In the genomic region with DNA sequence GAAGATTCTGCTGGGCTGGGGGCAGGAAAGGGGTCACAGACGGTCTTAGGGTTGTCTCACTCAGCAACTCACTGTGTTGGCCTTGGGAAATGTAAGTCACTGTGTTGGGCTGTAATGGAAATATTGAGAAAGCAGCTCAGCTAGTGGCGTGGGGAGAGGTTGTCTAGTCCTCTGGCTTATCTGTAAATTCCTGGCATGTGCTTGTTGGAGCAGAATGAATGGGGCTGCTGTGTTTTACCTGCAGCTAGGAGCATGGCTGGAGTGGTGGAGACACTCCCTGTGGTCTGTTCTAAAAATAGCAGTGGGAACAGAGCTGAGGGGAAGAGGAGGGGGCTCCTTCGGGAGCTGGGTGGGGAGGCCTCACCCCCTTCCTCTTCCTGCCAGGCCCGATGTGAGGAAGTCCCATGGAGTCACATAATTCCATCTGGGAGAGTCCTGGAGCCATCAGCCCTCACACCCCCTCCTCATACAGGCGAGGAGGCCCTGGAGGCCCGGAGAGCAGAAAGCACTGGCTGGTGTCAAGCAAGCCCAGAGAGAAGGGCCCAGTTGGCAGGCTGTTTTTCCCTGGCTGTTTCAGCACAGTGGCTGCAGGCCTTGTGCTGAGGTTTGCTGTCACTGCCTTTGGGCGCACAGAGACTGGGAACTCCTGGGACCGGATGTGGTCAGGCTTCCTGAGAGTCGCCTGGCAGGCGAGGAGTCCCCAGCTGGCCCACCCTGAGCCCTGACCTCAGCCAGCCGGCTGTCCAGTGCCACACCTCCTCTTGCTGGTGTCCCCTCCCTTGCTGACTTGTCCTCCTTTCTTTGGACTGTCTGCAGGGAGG, we compare ENCODE assay signal across 8 cellular contexts.
A peak's percentile ranks its signal among the peaks of the same experiment; 100 is the strongest.
DNase-seq lines count a peak whose midpoint lies in the region; ATAC-seq and TF ChIP-seq lines count a peak whose summit lies in the region.

No MANE protein-coding gene starts in this region.

- H3K27ac ChIP-seq in neural progenitor cell, result no peak overlapping the region
- H3K27ac ChIP-seq in aorta (ENCODE audit: low read depth in 1 of 2, low read length in 2 of 2), result peak overlapping the region; percentile 34 to 47

- peak in 45 of 76 experiments; percentile 7 to 76 (median 32) for DNase-seq in HUDEP-2 (lab: John Stamatoyannopoulos, UW; ENCODE audit: unreplicated experiment in 76 of 76)
- peak; percentile 28 to 41 for DNase-seq in activated CD4-positive, alpha-beta T cell treated with anti-CD3 and anti-CD28 coated beads, Interleukin-2, amount 50 U/mL, for 48 hours
- DNase-seq in fibroblast of gingiva (ENCODE audit: low read depth), result peak; percentile 23
- peak; percentile 20 for DNase-seq in neural progenitor cell (ENCODE audit: low spot score)
- DNase-seq in aorta, result peak; percentile 86 to 92
- no peak for DNase-seq in DMS 273 (lab: John Stamatoyannopoulos, UW; ENCODE audit: unreplicated experiment)
- no peak for DNase-seq in dedifferentiated amniotic fluid mesenchymal stem cell (ENCODE audit: extremely low spot score)

- no peak overlapping the region for H3K4me2 ChIP-seq in neural progenitor cell

- intact Hi-C loops in aorta (cut with DNase I), result no loop called here

- no peak overlapping the region for H2AFZ ChIP-seq in neural progenitor cell (replicated peaks)

- no peaks in the 10 kb centered on the region for H3K36me3 Mint-ChIP-seq in neural progenitor cell

- no peak for TF ChIP-seq CTCF in neural progenitor cell (IDR thresholded peaks at IDR 0.05)

- H3K27me3 Mint-ChIP-seq in neural progenitor cell (ENCODE audit: insufficient read depth, low read depth), result peaks cover 9% of the 10 kb centered on the region

- 2% methylated on average over 10 to 11 of the region's 11 CpGs for WGBS in aorta, 2 donors

- H3K36me3 ChIP-seq in neural progenitor cell (no peaks in the 10 kb centered on the region), aorta (ENCODE audit: control insufficient read depth in 1 of 2, insufficient read depth in 2 of 2, low read length in 1 of 2) (no peaks in the 10 kb centered on the region)

- no peaks in the 10 kb centered on the region for H3F3A ChIP-seq in neural progenitor cell (ENCODE audit: low read depth)

- H3K4me3 Mint-ChIP-seq in neural progenitor cell, result no peak overlapping the region

- no peaks in the 10 kb centered on the region for H3K79me2 ChIP-seq in neural progenitor cell (ENCODE audit: low read depth)

- H3K27ac Mint-ChIP-seq in neural progenitor cell, result peak overlapping the region; percentile 97

- H3K9me3 Mint-ChIP-seq in neural progenitor cell, result no peaks in the 10 kb centered on the region

- no peaks in the 10 kb centered on the region for H4K20me1 ChIP-seq in neural progenitor cell (ENCODE audit: low read depth)

- H3K27me3 ChIP-seq in neural progenitor cell, result no peaks in the 10 kb centered on the region
- H3K27me3 ChIP-seq in aorta (ENCODE audit: control insufficient read depth in 1 of 2, insufficient read depth in 2 of 2, low read length in 1 of 2), result no peaks in the 10 kb centered on the region

- H3K4me3 ChIP-seq in neural progenitor cell (no peak overlapping the region), aorta (ENCODE audit: low read length in 2 of 2) (no peak overlapping the region)

- H3K9me3 ChIP-seq in neural progenitor cell (ENCODE audit: low read depth) (no peaks in the 10 kb centered on the region), aorta (ENCODE audit: control insufficient read depth, low read length) (no peaks in the 10 kb centered on the region)

- H3K9ac ChIP-seq in neural progenitor cell, result no peak overlapping the region

- H3K4me1 ChIP-seq in neural progenitor cell (peaks cover 20% of the 10 kb centered on the region), aorta (ENCODE audit: control insufficient read depth in 1 of 2, insufficient read depth in 2 of 2, low read length in 2 of 2) (peaks cover 0 to 2% of the 10 kb centered on the region in 2 donors)

- ATAC-seq in aorta (ENCODE audit: low FRiP score) (peak; percentile 83), GM19467 (IDR thresholded peaks at IDR 0.05; ENCODE audit: unreplicated experiment) (no peak)

- H3K4me1 Mint-ChIP-seq in neural progenitor cell, result peaks cover 50% of the 10 kb centered on the region

Comparison
In these comparisons a context has a peak if more than half of its experiments do, and no peak if none do; other contexts are left out.
1. DNase-seq: peak in HUDEP-2 (45 of 76), activated CD4-positive, alpha-beta T cell treated with anti-CD3 and anti-CD28 coated beads, Interleukin-2, amount 50 U/mL, for 48 hours (2 of 2), fibroblast of gingiva (single experiment), neural progenitor cell (single experiment) and aorta (2 of 2); none in DMS 273 (single experiment) and dedifferentiated amniotic fluid mesenchymal stem cell (single experiment).